Comparison of ENCODE assay signal across 8 cellular contexts in the genomic region with DNA sequence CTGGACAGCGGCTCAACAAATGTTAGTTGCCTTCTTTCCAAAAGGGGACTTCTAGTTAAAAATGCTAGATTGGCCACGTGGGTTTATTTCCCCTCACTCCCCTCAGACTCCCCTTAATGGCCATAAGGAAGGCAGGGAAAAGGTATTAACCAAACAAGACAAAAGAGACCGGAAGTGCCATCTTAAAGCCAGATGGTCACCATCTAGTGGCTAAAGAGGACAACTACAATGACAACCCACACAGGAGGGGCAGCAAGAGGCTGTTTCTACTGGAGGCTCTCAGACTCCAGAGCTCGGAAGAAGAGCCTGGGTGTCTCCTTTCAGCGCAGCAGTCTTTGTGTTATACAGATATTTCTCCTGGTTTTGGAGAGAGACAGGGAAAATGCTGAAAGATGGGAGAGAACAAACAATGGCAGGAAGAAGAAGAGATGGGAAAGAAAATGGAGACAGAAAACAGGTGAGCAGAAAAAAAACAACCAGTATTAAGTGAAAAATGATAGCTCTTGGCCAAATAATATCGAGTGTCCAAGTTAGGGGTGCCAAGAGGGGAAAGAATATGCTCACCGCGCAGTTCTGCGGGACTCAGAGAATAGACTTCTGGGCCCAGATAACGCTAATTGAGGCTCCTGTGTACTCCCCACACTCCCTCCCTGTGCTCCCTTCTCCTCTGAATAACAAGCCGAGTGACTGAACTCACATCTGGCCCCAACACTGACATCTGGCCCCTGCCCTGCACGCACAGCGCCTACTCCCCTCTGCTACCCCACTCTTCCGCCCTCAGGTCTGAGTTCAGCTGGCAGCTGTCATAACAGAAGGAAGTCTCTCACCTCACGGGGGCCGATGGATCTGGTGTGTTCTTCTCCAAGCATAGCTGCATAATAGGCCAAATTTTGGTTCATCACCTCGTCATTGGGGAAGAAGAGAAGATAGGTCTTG. TPM values are rescaled to one million over a fixed set of nuclear protein-coding genes. Genes with fewer than 3 reads are reported as not detected.
DNase-seq lines count a peak whose midpoint lies in the region; ATAC-seq and TF ChIP-seq lines count a peak whose summit lies in the region.

No MANE protein-coding gene starts in this region.

- TF ChIP-seq CTCF in C4-2B (conservative IDR thresholded peaks at IDR 0.05) (peak; percentile 90), GM20000 (IDR thresholded peaks at IDR 0.05; ENCODE audit: extremely low read depth, missing control alignments) (peak; percentile 47), ascending aorta (IDR thresholded peaks at IDR 0.05) (peak; percentile 48 to 58 (median 57))

- no peak overlapping the region for H3K27ac ChIP-seq in C4-2B
- H3K27ac ChIP-seq in ascending aorta, result no peak overlapping the region

- H3K27me3 ChIP-seq in ascending aorta, result no peaks in the 10 kb centered on the region

- no peaks in the 10 kb centered on the region for H3K9me3 ChIP-seq in ascending aorta

- no peak for ATAC-seq in GM18861 (IDR thresholded peaks at IDR 0.05; ENCODE audit: unreplicated experiment)
- no peak for ATAC-seq in GM21619 (IDR thresholded peaks at IDR 0.05; ENCODE audit: unreplicated experiment)

- intact Hi-C loops in ascending aorta (cut with DNase I), result loop anchor here (5.0 kb wide), 1 partner anchor 615 kb away; no protein-coding TSS in a partner anchor

- no peaks in the 10 kb centered on the region for H3K4me1 ChIP-seq in ascending aorta

- H3K4me3 ChIP-seq in ascending aorta, result no peak overlapping the region

- DNase-seq in GM20000 (ENCODE audit: low spot score) (peak; percentile 82), NCI-H446 treated with DMSO at 0.1 percent for 48 hours (lab: John Stamatoyannopoulos, UW) (peak; percentile 29), ascending aorta (ENCODE audit: low spot score in 2 of 2) (no peak), iPS-NIHi11 (ENCODE audit: low spot score) (peak; percentile 77), superior temporal gyrus (ENCODE audit: extremely low spot score) (peak; percentile 63)

- peaks cover 67 to 93% of the 10 kb centered on the region in 2 donors for H3K36me3 ChIP-seq in ascending aorta

RNA-seq across cellular contexts. Expression of a gene that starts 9.6 kb away (rescaled TPM):
- total RNA-seq in ascending aorta, result 72.2 TPM

RNA-seq across cellular contexts. Expression of a gene that starts 9.8 kb away (rescaled TPM):
- 0.64 TPM for total RNA-seq in ascending aorta

RNA-seq across cellular contexts. Expression of a gene that starts 17.2 kb away (rescaled TPM):
- not detected for total RNA-seq in ascending aorta

RNA-seq across cellular contexts. Expression of a gene that starts 27.6 kb away (rescaled TPM):
- not detected for total RNA-seq in ascending aorta

RNA-seq across cellular contexts. Expression of a gene that starts 59.7 kb away (rescaled TPM):
- 0.11 TPM for total RNA-seq in ascending aorta

Comparison
In these comparisons a context has a peak if more than half of its experiments do, and no peak if none do; other contexts are left out.
1. DNase-seq: peak in GM20000 (single experiment), NCI-H446 treated with DMSO at 0.1 percent for 48 hours (single experiment), iPS-NIHi11 (single experiment) and superior temporal gyrus (single experiment); none in ascending aorta (0 of 2).
2. Peak in every context shown above with its lines, with median percentiles within 50 percentile points of each other: CTCF ChIP-seq.